13 cellular contexts compared by ENCODE assay signal in the genomic region with DNA sequence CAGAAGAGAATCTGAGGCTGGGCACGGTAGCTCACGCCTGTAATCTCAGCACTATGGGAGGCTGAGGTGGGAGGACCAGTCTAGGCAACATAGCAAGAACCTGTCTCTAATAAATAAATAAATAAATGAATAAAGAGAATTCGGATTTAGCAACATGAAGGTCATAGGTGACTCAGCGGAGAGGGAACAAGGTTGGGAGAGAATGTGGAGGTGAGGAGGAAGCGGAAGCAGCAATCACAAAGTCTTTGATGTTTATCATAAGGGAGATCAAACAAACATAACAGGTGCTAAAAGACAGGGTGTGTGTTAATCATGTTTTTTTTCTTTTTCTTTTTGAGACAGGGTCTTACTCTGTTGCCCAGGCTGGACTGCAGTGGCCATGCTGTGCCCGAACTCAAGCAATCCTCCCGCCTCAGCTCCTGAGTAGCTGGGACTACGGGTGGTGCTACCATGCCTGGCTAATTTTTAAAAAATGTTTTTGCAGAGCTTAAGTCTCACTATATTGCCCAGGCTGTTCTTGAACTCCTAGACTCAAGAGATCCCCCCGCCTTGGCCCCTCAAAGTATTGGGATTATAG. TPM values are rescaled to one million over a fixed set of nuclear protein-coding genes. Genes with fewer than 3 reads are reported as not detected.
A peak's percentile ranks its signal among the peaks of the same experiment; 100 is the strongest.
DNase-seq lines count a peak whose midpoint lies in the region; ATAC-seq and TF ChIP-seq lines count a peak whose summit lies in the region.
"Had no signal": no experiment of that assay in that cellular context is flagged by ENCODE, and none has a peak within 500 bp of the region (broad histone marks: within the 10 kb centered on the region; RNA-seq: fewer than 3 reads in every experiment).

No MANE protein-coding gene starts in this region.

- H3K9me3 ChIP-seq in CD8-positive, alpha-beta T cell (ENCODE audit: low read length) = no peaks in the 10 kb centered on the region
- H3K9me3 ChIP-seq in Peyer's patch = no peaks in the 10 kb centered on the region
- no peaks in the 10 kb centered on the region for H3K9me3 ChIP-seq in esophagus squamous epithelium
- no peaks in the 10 kb centered on the region for H3K9me3 ChIP-seq in body of pancreas

- 47 to 53% methylated on average over 9 of the region's 9 CpGs for WGBS in esophagus squamous epithelium, 2 donors
- 71 to 76% methylated on average over 9 of the region's 9 CpGs for WGBS in body of pancreas, 2 donors

- no peaks in the 10 kb centered on the region for H3K27me3 Mint-ChIP-seq in CD8-positive, alpha-beta T cell (ENCODE audit: low read depth)
- H3K27me3 Mint-ChIP-seq in activated T-helper 1 cell treated with anti-CD3 and anti-CD28 coated beads, Interleukin-12 subunit alpha, Interleukin-12 subunit beta, Interleukin-2, Interleukin-4 antibody, amounts not matched to agents 30 ng/mL and 10 ng/mL and 1 ng/mL, durations not matched to agents 14 hours and 24 hours and 36 hours (ENCODE audit: insufficient read depth) = no peaks in the 10 kb centered on the region

- DNase-seq in CD8-positive, alpha-beta T cell = peak in 3 of 7 experiments; percentile 39 to 45 (median 43)
- DNase-seq in Peyer's patch = peak in 1 of 3 donors; percentile 57
- DNase-seq in activated T-helper 1 cell treated with anti-CD3 and anti-CD28 coated beads, Interleukin-12 subunit alpha, Interleukin-12 subunit beta, Interleukin-2, Interleukin-4 antibody, amounts not matched to agents 30 ng/mL and 10 ng/mL and 1 ng/mL, durations not matched to agents 14 hours and 24 hours and 36 hours (ENCODE audit: low spot score) = peak; percentile 29
- DNase-seq in esophagus squamous epithelium (lab: John Stamatoyannopoulos, UW) = no peak
- no peak for DNase-seq in DMS153 (lab: John Stamatoyannopoulos, UW)
- DNase-seq in midbrain (lab: John Stamatoyannopoulos, UW) = no peak
- DNase-seq in body of pancreas = no peak
- DNase-seq: aorta; GF-D8; NCI-H1694; NCI-H774; stimulated activated CD4-positive, alpha-beta T cell treated with anti-CD3 and anti-CD28 coated beads, Interleukin-2, amount 100 ng/mL, for 48 hours had no signal

- H3K36me3 ChIP-seq in CD8-positive, alpha-beta T cell (ENCODE audit: insufficient read depth, low read length) = no peaks in the 10 kb centered on the region
- H3K36me3 ChIP-seq in Peyer's patch = no peaks in the 10 kb centered on the region
- H3K36me3 ChIP-seq in esophagus squamous epithelium = no peaks in the 10 kb centered on the region
- no peaks in the 10 kb centered on the region for H3K36me3 ChIP-seq in body of pancreas (replicated peaks in 1 of 2; ENCODE audit: insufficient read depth in 1 of 2, low read depth in 2 of 2)

- peaks cover 78% of the 10 kb centered on the region for H3K4me1 ChIP-seq in CD8-positive, alpha-beta T cell (ENCODE audit: insufficient read depth, low read length)
- H3K4me1 ChIP-seq in Peyer's patch = peaks cover 0 to 12% (median 2%) of the 10 kb centered on the region in 4 donors
- H3K4me1 ChIP-seq in esophagus squamous epithelium = peaks cover 4 to 40% (median 5%) of the 10 kb centered on the region in 3 donors
- H3K4me1 ChIP-seq in body of pancreas = no peaks in the 10 kb centered on the region

- POLR2A ChIA-PET in CD8-positive, alpha-beta T cell (lab: Charles Lee) = interaction anchor here (0.6 to 1.8 kb wide), 6 partner anchors 12 to 86 kb away, joined by 3 to 7 read pairs (median 3); a partner anchor contains a TSS

- H3K9me3 Mint-ChIP-seq in CD8-positive, alpha-beta T cell = no peaks in the 10 kb centered on the region
- no peaks in the 10 kb centered on the region for H3K9me3 Mint-ChIP-seq in activated T-helper 1 cell treated with anti-CD3 and anti-CD28 coated beads, Interleukin-12 subunit alpha, Interleukin-12 subunit beta, Interleukin-2, Interleukin-4 antibody, amounts not matched to agents 30 ng/mL and 10 ng/mL and 1 ng/mL, durations not matched to agents 14 hours and 24 hours and 36 hours

- TF ChIP-seq CTCF in CD8-positive, alpha-beta T cell (IDR thresholded peaks at IDR 0.05) = no peak
- TF ChIP-seq CTCF in Peyer's patch (IDR thresholded peaks at IDR 0.05) = no peak
- no peak for TF ChIP-seq CTCF in esophagus squamous epithelium (IDR thresholded peaks at IDR 0.05)
- TF ChIP-seq CTCF in body of pancreas (IDR thresholded peaks at IDR 0.05) = no peak

- TF ChIP-seq POLR2A in Peyer's patch (IDR thresholded peaks at IDR 0.05) (no peak), esophagus squamous epithelium (IDR thresholded peaks at IDR 0.05) (no peak), body of pancreas (IDR thresholded peaks at IDR 0.05) (no peak)

- H3K27ac Mint-ChIP-seq in CD8-positive, alpha-beta T cell = peak overlapping the region; percentile 80
- peak overlapping the region; percentile 93 for H3K27ac Mint-ChIP-seq in activated T-helper 1 cell treated with anti-CD3 and anti-CD28 coated beads, Interleukin-12 subunit alpha, Interleukin-12 subunit beta, Interleukin-2, Interleukin-4 antibody, amounts not matched to agents 30 ng/mL and 10 ng/mL and 1 ng/mL, durations not matched to agents 14 hours and 24 hours and 36 hours

- peak overlapping the region; percentile 40 for H3K4me3 Mint-ChIP-seq in CD8-positive, alpha-beta T cell
- H3K4me3 Mint-ChIP-seq in activated T-helper 1 cell treated with anti-CD3 and anti-CD28 coated beads, Interleukin-12 subunit alpha, Interleukin-12 subunit beta, Interleukin-2, Interleukin-4 antibody, amounts not matched to agents 30 ng/mL and 10 ng/mL and 1 ng/mL, durations not matched to agents 14 hours and 24 hours and 36 hours = peak overlapping the region; percentile 45

- H3K27ac ChIP-seq in CD8-positive, alpha-beta T cell (ENCODE audit: low read depth, low read length) = no peak overlapping the region
- peak overlapping the region; percentile 8 to 82 (median 38) for H3K27ac ChIP-seq in Peyer's patch
- H3K27ac ChIP-seq in esophagus squamous epithelium = peak overlapping the region in 3 of 4 donors; percentile 2 to 45 (median 36)
- H3K27ac ChIP-seq in body of pancreas = no peak overlapping the region

- ATAC-seq in CD8-positive, alpha-beta T cell = no peak
- no peak for ATAC-seq in body of pancreas
- ATAC-seq in HG03354 (IDR thresholded peaks at IDR 0.05; ENCODE audit: poor library complexity, severe bottlenecking, unreplicated experiment) = no peak

- no peak overlapping the region for H3K4me3 ChIP-seq in CD8-positive, alpha-beta T cell (ENCODE audit: low read depth, low read length)
- H3K4me3 ChIP-seq in Peyer's patch = no peak overlapping the region
- no peak overlapping the region for H3K4me3 ChIP-seq in esophagus squamous epithelium
- H3K4me3 ChIP-seq in body of pancreas = no peak overlapping the region

- peaks cover 69% of the 10 kb centered on the region for H3K4me1 Mint-ChIP-seq in CD8-positive, alpha-beta T cell (ENCODE audit: low read depth)
- peaks cover 63% of the 10 kb centered on the region for H3K4me1 Mint-ChIP-seq in activated T-helper 1 cell treated with anti-CD3 and anti-CD28 coated beads, Interleukin-12 subunit alpha, Interleukin-12 subunit beta, Interleukin-2, Interleukin-4 antibody, amounts not matched to agents 30 ng/mL and 10 ng/mL and 1 ng/mL, durations not matched to agents 14 hours and 24 hours and 36 hours (ENCODE audit: low read depth)

- intact Hi-C loops in CD8-positive, alpha-beta T cell (cut with DNase I, micrococcal nuclease) = loop anchor here in 1 of 2 experiments (1.0 kb wide), 1 partner anchor 16 kb away; a partner anchor contains a TSS
- intact Hi-C loops in activated T-helper 1 cell treated with anti-CD3 and anti-CD28 coated beads, Interleukin-12 subunit alpha, Interleukin-12 subunit beta, Interleukin-2, Interleukin-4 antibody, amounts not matched to agents 30 ng/mL and 10 ng/mL and 1 ng/mL, durations not matched to agents 14 hours and 24 hours and 36 hours (cut with micrococcal nuclease) = no loop called here
- intact Hi-C loops in esophagus squamous epithelium (cut with DNase I) (no loop called here), body of pancreas (cut with DNase I) (no loop called here)

- H3K36me3 Mint-ChIP-seq in CD8-positive, alpha-beta T cell = peaks cover 13% of the 10 kb centered on the region
- H3K36me3 Mint-ChIP-seq in activated T-helper 1 cell treated with anti-CD3 and anti-CD28 coated beads, Interleukin-12 subunit alpha, Interleukin-12 subunit beta, Interleukin-2, Interleukin-4 antibody, amounts not matched to agents 30 ng/mL and 10 ng/mL and 1 ng/mL, durations not matched to agents 14 hours and 24 hours and 36 hours (ENCODE audit: low read depth) = peaks cover 34% of the 10 kb centered on the region

- no peaks in the 10 kb centered on the region for H3K27me3 ChIP-seq in CD8-positive, alpha-beta T cell (ENCODE audit: insufficient read depth, low read length)
- H3K27me3 ChIP-seq in Peyer's patch = no peaks in the 10 kb centered on the region
- H3K27me3 ChIP-seq in esophagus squamous epithelium = no peaks in the 10 kb centered on the region
- H3K27me3 ChIP-seq in body of pancreas = no peaks in the 10 kb centered on the region

- CTCF ChIA-PET in CD8-positive, alpha-beta T cell (lab: Charles Lee) = interaction anchor here (0.7 to 1.6 kb wide), 5 partner anchors 14 to 70 kb away, joined by 3 to 4 read pairs (median 4); no protein-coding TSS in a partner anchor

RNA-seq across cellular contexts. Expression of a gene that starts 16.3 kb away (rescaled TPM):
- 10 to 100 TPM; 44.4 to 48.8 TPM for total RNA-seq in CD8-positive, alpha-beta T cell
- total RNA-seq in Peyer's patch (10 to 100 TPM in 3 of 4 donors, 1 to 10 TPM in 1; 6.8 to 23.1 (median 14.1) TPM), esophagus squamous epithelium (1 to 10 TPM in 3 of 4 donors, under 1 TPM in 1; 0.61 to 1.9 (median 1.7) TPM), body of pancreas (1 to 10 TPM; 1.6 to 8.2 TPM)
- total RNA-seq in activated T-helper 1 cell treated with anti-CD3 and anti-CD28 coated beads, Interleukin-12 subunit alpha, Interleukin-12 subunit beta, Interleukin-2, Interleukin-4 antibody, amounts not matched to agents 30 ng/mL and 10 ng/mL and 1 ng/mL, durations not matched to agents 14 hours and 24 hours and 36 hours = 28.0 and 29.6 TPM in 2 replicates

RNA-seq across cellular contexts. Expression of a gene that starts 25.8 kb away (rescaled TPM):
- 10 to 100 TPM; 63.8 to 67.4 TPM for total RNA-seq in CD8-positive, alpha-beta T cell
- total RNA-seq in Peyer's patch (10 to 100 TPM; 14.9 to 44.2 (median 34.6) TPM), esophagus squamous epithelium (10 to 100 TPM in 2 of 4 donors, 1 to 10 TPM in 2; 7.6 to 13.1 (median 9.5) TPM), body of pancreas (10 to 100 TPM; 14.3 to 20.8 TPM)
- total RNA-seq in activated T-helper 1 cell treated with anti-CD3 and anti-CD28 coated beads, Interleukin-12 subunit alpha, Interleukin-12 subunit beta, Interleukin-2, Interleukin-4 antibody, amounts not matched to agents 30 ng/mL and 10 ng/mL and 1 ng/mL, durations not matched to agents 14 hours and 24 hours and 36 hours = 25.8 and 27.4 TPM in 2 replicates

RNA-seq across cellular contexts. Expression of a gene that starts 41.2 kb away (rescaled TPM):
- total RNA-seq in CD8-positive, alpha-beta T cell = 10 to 100 TPM; 82.7 to 85.7 TPM
- total RNA-seq in Peyer's patch = 10 to 100 TPM; 28.0 to 66.8 (median 42.8) TPM
- total RNA-seq in activated T-helper 1 cell treated with anti-CD3 and anti-CD28 coated beads, Interleukin-12 subunit alpha, Interleukin-12 subunit beta, Interleukin-2, Interleukin-4 antibody, amounts not matched to agents 30 ng/mL and 10 ng/mL and 1 ng/mL, durations not matched to agents 14 hours and 24 hours and 36 hours = 67.8 and 71.6 TPM in 2 replicates
- total RNA-seq in esophagus squamous epithelium = 10 to 100 TPM in 2 of 4 donors, 1 to 10 TPM in 2; 7.0 to 22.8 (median 10.0) TPM
- total RNA-seq in body of pancreas = 10 to 100 TPM in 1 of 2 donors, 1 to 10 TPM in 1; 3.6 to 20.1 TPM

Comparison
In these comparisons a context has a peak if more than half of its experiments do, and no peak if none do; other contexts are left out.
1. H3K27ac ChIP-seq: peak in Peyer's patch (4 of 4) and esophagus squamous epithelium (3 of 4); none in CD8-positive, alpha-beta T cell (single experiment) and body of pancreas (0 of 4).